ENCODE assay signal across 22 cellular contexts in the genomic region with DNA sequence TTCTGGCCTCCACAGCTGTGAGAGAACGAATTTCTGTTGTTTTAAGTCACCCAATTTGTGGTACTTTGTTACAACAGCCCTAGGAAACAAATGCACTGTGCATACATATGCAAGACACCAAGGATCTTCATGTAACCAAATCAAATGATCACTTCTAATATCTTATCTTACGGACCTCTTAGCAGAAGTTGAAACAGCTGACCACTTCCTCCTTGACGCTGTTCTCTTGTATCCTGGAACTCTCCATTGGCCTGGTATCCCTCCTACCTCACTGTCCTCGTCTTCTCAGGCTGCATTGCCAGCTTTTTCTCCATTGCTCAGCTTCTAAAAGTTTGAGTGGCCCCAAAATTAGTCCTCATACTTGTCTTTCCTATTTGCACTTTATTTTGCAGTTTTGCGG.
"Had no signal": no experiment of that assay in that cellular context is flagged by ENCODE, and none has a peak within 500 bp of the region (broad histone marks: within the 10 kb centered on the region; RNA-seq: fewer than 3 reads in every experiment).

No MANE protein-coding gene starts in this region.

- H3K4me1 ChIP-seq: ascending aorta, psoas muscle, right atrium auricular region had no signal

- H3K27me3 ChIP-seq: ascending aorta, brain microvascular endothelial cell, hepatocyte, left lung, right atrium auricular region had no signal

- DNase-seq: activated CD8-positive, alpha-beta memory T cell treated with anti-CD3 and anti-CD28 coated beads, Interleukin-2, amount 50 U/mL, for 4 hours; activated T-cell treated with anti-CD3 and anti-CD28 coated beads, Interleukin-2, amount 50 U/mL, for 24 hours; brain microvascular endothelial cell; caudate nucleus; effector memory CD8-positive, alpha-beta T cell; foreskin melanocyte; glutamatergic neuron; kidney glomerular epithelial cell; left lung; naive thymus-derived CD8-positive, alpha-beta T cell; psoas muscle; stimulated activated CD4-positive, alpha-beta T cell treated with anti-CD3 and anti-CD28 coated beads, Interleukin-4, amount 100 ng/mL, for 24 hours; stimulated activated naive CD4-positive, alpha-beta T cell treated with Interleukin-2 at 50 U/mL for 16 hours; T-helper 9 cell had no signal

- ATAC-seq: activated naive CD4-positive, alpha-beta T cell treated with anti-CD3 and anti-CD28 coated beads, Interleukin-2, amount 50 U/mL, for 72 hours; activated T-helper 17 cell treated with anti-CD3 and anti-CD28 coated beads, Interleukin-2, amount 50 U/mL, for 72 hours; effector memory CD8-positive, alpha-beta T cell; esophagus mucosa; left lung; naive thymus-derived CD8-positive, alpha-beta T cell; psoas muscle had no signal

- H2AFZ ChIP-seq: hepatocyte had no signal

- H3K79me2 ChIP-seq: hepatocyte had no signal

- H3K27ac ChIP-seq: ascending aorta, brain microvascular endothelial cell, hepatocyte, left lung, psoas muscle, right atrium auricular region, thoracic aorta had no signal

- H3K4me3 ChIP-seq: ascending aorta, hepatocyte, left lung, lung, psoas muscle, right atrium auricular region, thoracic aorta had no signal

- H3K36me3 ChIP-seq: ascending aorta, brain microvascular endothelial cell, left lung, right atrium auricular region, thoracic aorta had no signal

- H3K9me3 ChIP-seq: ascending aorta, left lung, psoas muscle, right atrium auricular region, thoracic aorta had no signal

- H3K4me2 ChIP-seq: hepatocyte had no signal
